ENCODE assay signal across 6 cellular contexts in the genomic region with DNA sequence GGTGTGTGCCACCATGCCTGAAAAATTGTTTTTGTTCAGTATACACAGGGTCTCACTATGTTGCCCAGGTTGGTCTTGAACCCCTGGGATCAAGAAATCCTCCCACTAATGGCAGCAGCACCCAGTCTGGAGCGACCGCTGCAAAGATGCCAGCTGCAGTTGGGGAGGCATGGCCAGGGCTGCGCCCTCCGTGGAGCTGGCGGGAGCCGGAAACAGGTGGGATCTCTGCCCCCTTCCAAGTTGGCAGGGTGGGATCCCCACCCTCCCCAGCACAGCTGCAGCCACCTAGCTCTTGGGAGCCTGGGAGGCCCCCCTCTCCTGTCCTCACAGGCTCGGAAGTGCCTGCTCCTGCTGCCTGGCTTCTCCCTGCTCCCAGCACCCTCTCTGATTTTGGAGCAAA.
"Had no signal": no experiment of that assay in that cellular context is flagged by ENCODE, and none has a peak within 500 bp of the region (broad histone marks: within the 10 kb centered on the region; RNA-seq: fewer than 3 reads in every experiment).

No MANE protein-coding gene starts in this region.

- ATAC-seq: HepG2, K562 had no signal

- H3K4me3 ChIP-seq: K562 had no signal

- H3K4me3 Mint-ChIP-seq: IgD-negative memory B cell had no signal

- H3K4me1 Mint-ChIP-seq: IgD-negative memory B cell had no signal

- H3K27ac ChIP-seq: HL-60 had no signal

- H3K27ac Mint-ChIP-seq: IgD-negative memory B cell had no signal

- H3K36me3 Mint-ChIP-seq: IgD-negative memory B cell had no signal

- H3K27me3 Mint-ChIP-seq: IgD-negative memory B cell had no signal

- DNase-seq: IMR-90, KBM-7 had no signal
